In the genomic region with DNA sequence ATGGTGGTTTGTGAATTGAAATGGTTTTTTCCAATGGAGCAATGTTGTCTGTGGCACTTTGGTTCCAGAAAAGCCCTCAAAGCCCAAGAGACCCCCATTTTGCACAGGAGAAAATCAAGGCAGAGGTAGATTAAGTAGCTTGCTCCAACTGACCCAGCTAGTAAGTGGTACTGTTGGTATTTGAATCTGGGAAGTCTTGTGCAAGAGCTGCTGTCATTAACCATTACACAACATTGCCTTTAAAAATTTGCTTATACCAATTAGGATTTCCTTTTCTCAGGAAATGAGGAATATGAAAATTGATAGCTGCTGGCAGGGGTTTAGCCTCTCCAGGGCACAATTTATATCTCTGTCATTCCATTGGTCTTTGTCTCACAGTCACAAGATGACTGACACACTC, we compare ENCODE assay signal across 30 cellular contexts.
"Had no signal": no experiment of that assay in that cellular context is flagged by ENCODE, and none has a peak within 500 bp of the region (broad histone marks: within the 10 kb centered on the region; RNA-seq: fewer than 3 reads in every experiment).

No MANE protein-coding gene starts in this region.

- H3K36me3 ChIP-seq: brain microvascular endothelial cell, esophagus muscularis mucosa, gastrocnemius medialis, heart right ventricle had no signal

- H3K27me3 ChIP-seq: brain microvascular endothelial cell, esophagus muscularis mucosa, foreskin keratinocyte, gastrocnemius medialis, heart right ventricle, hepatocyte had no signal

- ATAC-seq: activated T-cell treated with anti-CD3 and anti-CD28 coated beads, Interleukin-2, amount 50 U/mL, for 72 hours; effector memory CD8-positive, alpha-beta T cell; foreskin keratinocyte; gastrocnemius medialis; heart right ventricle; WTC11 had no signal

- H2AFZ ChIP-seq: hepatocyte had no signal

- DNase-seq: activated CD4-positive, alpha-beta memory T cell treated with anti-CD3 and anti-CD28 coated beads, Interleukin-2, amount 10 ng/mL, durations not matched to agents 7 days and 5 days; activated CD4-positive, alpha-beta T cell treated with anti-CD3 and anti-CD28 coated beads for 1 hour; activated CD4-positive, alpha-beta T cell treated with anti-CD3 and anti-CD28 coated beads for 4 hours; activated CD4-positive, alpha-beta T cell treated with anti-CD3 and anti-CD28 coated beads, Interleukin-2, amount 10 ng/mL, durations not matched to agents 7 days and 5 days; activated CD4-positive, alpha-beta T cell treated with anti-CD3 and anti-CD28 coated beads, Interleukin-2, amount 50 U/mL, for 4 hours; activated CD8-positive, alpha-beta memory T cell treated with anti-CD3 and anti-CD28 coated beads, Interleukin-2, amount 50 U/mL, for 48 hours; activated gamma-delta T cell treated with Interleukin-2 at 50 U/mL for 16 hours; activated naive CD4-positive, alpha-beta T cell treated with anti-CD3 and anti-CD28 coated beads, Interleukin-2, amount 50 U/mL, for 16 hours; activated naive CD4-positive, alpha-beta T cell treated with Interleukin-2 at 50 U/mL for 16 hours; activated T-cell treated with anti-CD3 and anti-CD28 coated beads for 4 hours; activated T-cell treated with anti-CD3 and anti-CD28 coated beads, Interleukin-2, amount 50 U/mL, for 24 hours; activated T-cell treated with anti-CD3 and anti-CD28 coated beads, Interleukin-2, amount 50 U/mL, for 72 hours; amniotic stem cell; anterior cingulate cortex; brain microvascular endothelial cell; caudate nucleus; cortex of kidney; dermis blood vessel endothelial cell; effector CD4-positive, alpha-beta T cell; effector memory CD8-positive, alpha-beta T cell; erythroblast; foreskin keratinocyte; gastrocnemius medialis; heart right ventricle; T-helper 2 cell had no signal

- H3K27me3 Mint-ChIP-seq: activated CD4-positive, alpha-beta memory T cell treated with anti-CD3 and anti-CD28 coated beads, Interleukin-2, amount 10 ng/mL, durations not matched to agents 7 days and 5 days; activated CD4-positive, alpha-beta T cell treated with anti-CD3 and anti-CD28 coated beads, Interleukin-2, amount 10 ng/mL, durations not matched to agents 7 days and 5 days; activated T-cell treated with anti-CD3 and anti-CD28 coated beads, Interleukin-2, amount 50 U/mL, for 24 hours; effector memory CD8-positive, alpha-beta T cell had no signal

- H3K27ac Mint-ChIP-seq: activated CD4-positive, alpha-beta memory T cell treated with anti-CD3 and anti-CD28 coated beads, Interleukin-2, amount 10 ng/mL, durations not matched to agents 7 days and 5 days; activated CD4-positive, alpha-beta T cell treated with anti-CD3 and anti-CD28 coated beads, Interleukin-2, amount 10 ng/mL, durations not matched to agents 7 days and 5 days; activated naive CD8-positive, alpha-beta T cell; activated T-cell treated with anti-CD3 and anti-CD28 coated beads, Interleukin-2, amount 50 U/mL, for 24 hours; activated T-cell treated with anti-CD3 and anti-CD28 coated beads, Interleukin-2, amount 50 U/mL, for 72 hours; effector memory CD8-positive, alpha-beta T cell; WTC11 had no signal

- H3K4me3 Mint-ChIP-seq: activated CD4-positive, alpha-beta memory T cell treated with anti-CD3 and anti-CD28 coated beads, Interleukin-2, amount 10 ng/mL, durations not matched to agents 7 days and 5 days; activated CD4-positive, alpha-beta T cell treated with anti-CD3 and anti-CD28 coated beads, Interleukin-2, amount 10 ng/mL, durations not matched to agents 7 days and 5 days; activated naive CD8-positive, alpha-beta T cell; activated T-cell treated with anti-CD3 and anti-CD28 coated beads, Interleukin-2, amount 50 U/mL, for 24 hours; activated T-cell treated with anti-CD3 and anti-CD28 coated beads, Interleukin-2, amount 50 U/mL, for 72 hours; effector memory CD8-positive, alpha-beta T cell; WTC11 had no signal

- H3K79me2 ChIP-seq: hepatocyte had no signal

- H3K36me3 Mint-ChIP-seq: activated naive CD8-positive, alpha-beta T cell had no signal

- H3K4me1 Mint-ChIP-seq: activated CD4-positive, alpha-beta memory T cell treated with anti-CD3 and anti-CD28 coated beads, Interleukin-2, amount 10 ng/mL, durations not matched to agents 7 days and 5 days; activated CD4-positive, alpha-beta T cell treated with anti-CD3 and anti-CD28 coated beads, Interleukin-2, amount 10 ng/mL, durations not matched to agents 7 days and 5 days had no signal

- H3K4me2 ChIP-seq: hepatocyte had no signal

- H3K4me1 ChIP-seq: foreskin keratinocyte had no signal

- H3K4me3 ChIP-seq: esophagus muscularis mucosa, gastrocnemius medialis, heart right ventricle, hepatocyte had no signal

- H3K27ac ChIP-seq: brain microvascular endothelial cell, esophagus muscularis mucosa, foreskin keratinocyte, gastrocnemius medialis, heart right ventricle, hepatocyte, VCaP had no signal

- H3K9me3 ChIP-seq: esophagus muscularis mucosa, gastrocnemius medialis, heart right ventricle had no signal

- H3K9me3 Mint-ChIP-seq: activated CD4-positive, alpha-beta memory T cell treated with anti-CD3 and anti-CD28 coated beads, Interleukin-2, amount 10 ng/mL, durations not matched to agents 7 days and 5 days; activated CD4-positive, alpha-beta T cell treated with anti-CD3 and anti-CD28 coated beads, Interleukin-2, amount 10 ng/mL, durations not matched to agents 7 days and 5 days; activated T-cell treated with anti-CD3 and anti-CD28 coated beads, Interleukin-2, amount 50 U/mL, for 24 hours had no signal
